10 cellular contexts compared by ENCODE assay signal in genomic region chr2:224875870-224876269, GRCh38.
DNase-seq lines count a peak whose midpoint lies in the region; ATAC-seq and TF ChIP-seq lines count a peak whose summit lies in the region.
"Had no signal": no experiment of that assay in that cellular context is flagged by ENCODE, and none has a peak within 500 bp of the region (broad histone marks: within the 10 kb centered on the region; RNA-seq: fewer than 3 reads in every experiment).

No MANE protein-coding gene starts in this region.

- H3K27ac ChIP-seq in thyroid gland (no peak overlapping the region), foreskin keratinocyte (no peak overlapping the region)
- H3K27ac ChIP-seq: skin epidermis had no signal

- no peak for TF ChIP-seq CTCF in activated B cell treated with CpG ODN at 0.5 μM for 24 hours (IDR thresholded peaks at IDR 0.05)
- TF ChIP-seq CTCF in thyroid gland (IDR thresholded peaks at IDR 0.05): no peak
- TF ChIP-seq CTCF in foreskin keratinocyte (conservative IDR thresholded peaks at IDR 0.05): no peak

- no peaks in the 10 kb centered on the region for H3K27me3 Mint-ChIP-seq in stimulated activated naive CD8-positive, alpha-beta T cell treated with anti-CD3 and anti-CD28 coated beads, Interleukin-15, Interleukin-2, amounts not matched to agents 100 ng/mL and 50 ng/mL, for 24 hours
- no peaks in the 10 kb centered on the region for H3K27me3 Mint-ChIP-seq in activated B cell treated with CpG ODN at 0.5 μM for 24 hours
- H3K27me3 Mint-ChIP-seq in activated T-cell treated with anti-CD3 and anti-CD28 coated beads, Interleukin-2, amount 50 U/mL, for 72 hours (ENCODE audit: low read depth): no peaks in the 10 kb centered on the region

- H3K4me3 Mint-ChIP-seq in stimulated activated naive CD8-positive, alpha-beta T cell treated with anti-CD3 and anti-CD28 coated beads, Interleukin-15, Interleukin-2, amounts not matched to agents 100 ng/mL and 50 ng/mL, for 24 hours: no peak overlapping the region
- peak overlapping the region; percentile 39 for H3K4me3 Mint-ChIP-seq in activated B cell treated with CpG ODN at 0.5 μM for 24 hours
- H3K4me3 Mint-ChIP-seq in activated T-cell treated with anti-CD3 and anti-CD28 coated beads, Interleukin-2, amount 50 U/mL, for 72 hours: no peak overlapping the region

- no peak for ATAC-seq in stimulated activated naive CD8-positive, alpha-beta T cell treated with anti-CD3 and anti-CD28 coated beads, Interleukin-15, Interleukin-2, amounts not matched to agents 100 U/mL and 50 U/mL, for 24 hours
- ATAC-seq in HG02759 (IDR thresholded peaks at IDR 0.05; ENCODE audit: unreplicated experiment) (peak; percentile 71), activated B cell treated with CpG ODN at 0.5 μM for 24 hours (ENCODE audit: low read depth) (peak; percentile 54), foreskin keratinocyte (no peak)
- ATAC-seq in activated T-cell treated with anti-CD3 and anti-CD28 coated beads, Interleukin-2, amount 50 U/mL, for 72 hours (replicated peaks in 1 of 2): no peak

- no peaks in the 10 kb centered on the region for H3K4me1 ChIP-seq in thyroid gland
- no peaks in the 10 kb centered on the region for H3K4me1 ChIP-seq in foreskin keratinocyte

- no peak for DNase-seq in stimulated activated naive CD8-positive, alpha-beta T cell treated with anti-CD3 and anti-CD28 coated beads, Interleukin-15, Interleukin-2, amounts not matched to agents 100 U/mL and 50 U/mL, for 24 hours
- DNase-seq in activated B cell treated with CpG ODN at 0.5 μM for 24 hours: no peak
- peak; percentile 39 to 40 for DNase-seq in thyroid gland
- DNase-seq in activated T-cell treated with anti-CD3 and anti-CD28 coated beads, Interleukin-2, amount 50 U/mL, for 72 hours: no peak
- DNase-seq in foreskin keratinocyte: no peak
- DNase-seq in NCI-H2227 treated with DMSO at 0.1 percent for 48 hours (lab: John Stamatoyannopoulos, UW): no peak
- DNase-seq: NCI-H1092 treated with DMSO at 0.1 percent for 48 hours had no signal

- intact Hi-C loops in activated B cell treated with CpG ODN at 0.5 μM for 24 hours (cut with micrococcal nuclease): loop anchor here (2.0 kb wide), 1 partner anchor 19 kb away; no protein-coding TSS in a partner anchor
- intact Hi-C loops in thyroid gland (cut with DNase I): no loop called here

- H3K4me1 Mint-ChIP-seq in stimulated activated naive CD8-positive, alpha-beta T cell treated with anti-CD3 and anti-CD28 coated beads, Interleukin-15, Interleukin-2, amounts not matched to agents 100 ng/mL and 50 ng/mL, for 24 hours (ENCODE audit: low read depth): peaks cover 23% of the 10 kb centered on the region
- peaks cover 31% of the 10 kb centered on the region for H3K4me1 Mint-ChIP-seq in activated B cell treated with CpG ODN at 0.5 μM for 24 hours
- H3K4me1 Mint-ChIP-seq in activated T-cell treated with anti-CD3 and anti-CD28 coated beads, Interleukin-2, amount 50 U/mL, for 72 hours (ENCODE audit: low read depth): peaks cover 16% of the 10 kb centered on the region

- H3K27ac Mint-ChIP-seq in stimulated activated naive CD8-positive, alpha-beta T cell treated with anti-CD3 and anti-CD28 coated beads, Interleukin-15, Interleukin-2, amounts not matched to agents 100 ng/mL and 50 ng/mL, for 24 hours: peak overlapping the region; percentile 45
- H3K27ac Mint-ChIP-seq in activated B cell treated with CpG ODN at 0.5 μM for 24 hours: peak overlapping the region; percentile 72
- H3K27ac Mint-ChIP-seq in activated T-cell treated with anti-CD3 and anti-CD28 coated beads, Interleukin-2, amount 50 U/mL, for 72 hours: no peak overlapping the region

- H3K36me3 Mint-ChIP-seq in stimulated activated naive CD8-positive, alpha-beta T cell treated with anti-CD3 and anti-CD28 coated beads, Interleukin-15, Interleukin-2, amounts not matched to agents 100 ng/mL and 50 ng/mL, for 24 hours (ENCODE audit: low read depth): peaks cover 92% of the 10 kb centered on the region
- peaks cover 86% of the 10 kb centered on the region for H3K36me3 Mint-ChIP-seq in activated B cell treated with CpG ODN at 0.5 μM for 24 hours (ENCODE audit: low read depth)
- peaks cover 31 to 73% of the 10 kb centered on the region in 2 donors for H3K36me3 Mint-ChIP-seq in activated T-cell treated with anti-CD3 and anti-CD28 coated beads, Interleukin-2, amount 50 U/mL, for 72 hours (ENCODE audit: insufficient read depth in 2 of 2)

- no peaks in the 10 kb centered on the region for H3K9me3 ChIP-seq in thyroid gland

- CTCF ChIA-PET in activated B cell treated with CpG ODN at 0.5 μM for 24 hours (lab: Charles Lee): interaction anchor here (1.2 kb wide), 1 partner anchor 126 kb away, joined by 4 read pairs; no protein-coding TSS in a partner anchor

- no peaks in the 10 kb centered on the region for H3K36me3 ChIP-seq in thyroid gland

- POLR2A ChIA-PET in activated B cell treated with CpG ODN at 0.5 μM for 24 hours (lab: Charles Lee): interaction anchor here (0.6 to 1.9 kb wide), 3 partner anchors 17 to 354 kb away, joined by 3 to 6 read pairs (median 4); no protein-coding TSS in a partner anchor

- H3K27me3 ChIP-seq in thyroid gland (no peaks in the 10 kb centered on the region), foreskin keratinocyte (no peaks in the 10 kb centered on the region)

- 14 to 47% methylated on average over 2 of the region's 2 CpGs for WGBS in thyroid gland, 2 donors

- no peak for TF ChIP-seq POLR2A in thyroid gland (IDR thresholded peaks at IDR 0.05)

- no peak overlapping the region for H3K4me3 ChIP-seq in thyroid gland (replicated peaks in 1 of 3)
- H3K4me3 ChIP-seq: skin epidermis had no signal

- H3K9me3 Mint-ChIP-seq in stimulated activated naive CD8-positive, alpha-beta T cell treated with anti-CD3 and anti-CD28 coated beads, Interleukin-15, Interleukin-2, amounts not matched to agents 100 ng/mL and 50 ng/mL, for 24 hours: peaks cover 10% of the 10 kb centered on the region
- no peaks in the 10 kb centered on the region for H3K9me3 Mint-ChIP-seq in activated B cell treated with CpG ODN at 0.5 μM for 24 hours
- H3K9me3 Mint-ChIP-seq in activated T-cell treated with anti-CD3 and anti-CD28 coated beads, Interleukin-2, amount 50 U/mL, for 72 hours: peaks cover 6 to 7% of the 10 kb centered on the region in 2 donors

Comparison
In these comparisons a context has a peak if more than half of its experiments do, and no peak if none do; other contexts are left out.
1. ATAC-seq: peak in HG02759 (single experiment) and activated B cell treated with CpG ODN at 0.5 μM for 24 hours (single experiment); none in stimulated activated naive CD8-positive, alpha-beta T cell treated with anti-CD3 and anti-CD28 coated beads, Interleukin-15, Interleukin-2, amounts not matched to agents 100 U/mL and 50 U/mL, for 24 hours (single experiment), activated T-cell treated with anti-CD3 and anti-CD28 coated beads, Interleukin-2, amount 50 U/mL, for 72 hours (0 of 2) and foreskin keratinocyte (single experiment).
2. DNase-seq: peak in thyroid gland (2 of 2); none in stimulated activated naive CD8-positive, alpha-beta T cell treated with anti-CD3 and anti-CD28 coated beads, Interleukin-15, Interleukin-2, amounts not matched to agents 100 U/mL and 50 U/mL, for 24 hours (single experiment), activated B cell treated with CpG ODN at 0.5 μM for 24 hours (single experiment), activated T-cell treated with anti-CD3 and anti-CD28 coated beads, Interleukin-2, amount 50 U/mL, for 72 hours (0 of 2), foreskin keratinocyte (0 of 2) and NCI-H2227 treated with DMSO at 0.1 percent for 48 hours (single experiment).